In the genomic region with DNA sequence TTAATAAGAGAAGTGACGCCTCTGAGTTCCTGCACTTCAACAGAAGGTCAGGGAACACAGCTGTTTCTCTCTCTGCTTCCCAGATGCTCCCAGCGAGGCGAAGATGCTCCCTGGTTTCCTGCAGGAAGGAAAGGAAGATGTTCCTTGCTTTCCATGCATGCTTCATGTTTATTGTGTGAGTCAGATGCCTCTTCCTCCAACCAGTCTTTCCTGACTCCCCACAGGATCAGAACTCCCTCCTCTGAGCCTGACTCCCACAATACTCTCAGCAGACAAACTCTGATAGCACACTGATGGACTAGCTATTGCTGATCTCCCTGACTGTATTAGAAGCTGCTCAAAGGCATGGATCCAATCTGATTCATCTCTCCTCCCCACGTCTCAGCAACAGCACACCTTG, we compare ENCODE assay signal across 22 cellular contexts.
DNase-seq lines count a peak whose midpoint lies in the region; ATAC-seq and TF ChIP-seq lines count a peak whose summit lies in the region.
"Had no signal": no experiment of that assay in that cellular context is flagged by ENCODE, and none has a peak within 500 bp of the region (broad histone marks: within the 10 kb centered on the region; RNA-seq: fewer than 3 reads in every experiment).

No MANE protein-coding gene starts in this region.

- TF ChIP-seq CTCF in IMR-90 (conservative IDR thresholded peaks at IDR 0.05; ENCODE audit: low read depth, low read length) (no peak), endodermal cell (conservative IDR thresholded peaks at IDR 0.05) (no peak), neural crest cell (conservative IDR thresholded peaks at IDR 0.05) (no peak), natural killer cell (IDR thresholded peaks at IDR 0.05) (no peak)

- no peak overlapping the region for H3K18ac ChIP-seq in IMR-90 (ENCODE audit: low read depth, low read length)

- H3K23ac ChIP-seq in IMR-90 (ENCODE audit: low read depth, low read length), result no peak overlapping the region

- ATAC-seq in IMR-90 (ENCODE audit: low read depth) (peak; percentile 53; the same call in 1 of the 2 replicates), natural killer cell (no peak)
- ATAC-seq: heart right ventricle, Right ventricle myocardium inferior, T-cell had no signal

- no peak overlapping the region for H3K56ac ChIP-seq in IMR-90 (ENCODE audit: extremely low read depth, insufficient read depth, low read length)

- H3K9me3 Mint-ChIP-seq in endodermal cell (no peaks in the 10 kb centered on the region), neural crest cell (no peaks in the 10 kb centered on the region), natural killer cell (no peaks in the 10 kb centered on the region)
- H3K9me3 Mint-ChIP-seq: activated CD4-positive, alpha-beta T cell treated with anti-CD3 and anti-CD28 coated beads, Interleukin-2, amount 10 ng/mL, durations not matched to agents 24 days and 14 days; stimulated activated naive CD8-positive, alpha-beta T cell treated with anti-CD3 and anti-CD28 coated beads, Interleukin-15, Interleukin-2, amounts not matched to agents 100 ng/mL and 50 ng/mL, for 24 hours; T-cell had no signal

- no peaks in the 10 kb centered on the region for H3K36me3 ChIP-seq in IMR-90 (ENCODE audit: control insufficient read depth, insufficient read depth, low read length)
- no peaks in the 10 kb centered on the region for H3K36me3 ChIP-seq in endodermal cell (ENCODE audit: control insufficient read depth, insufficient read depth, low read length)
- H3K36me3 ChIP-seq: cardiac muscle cell, heart right ventricle had no signal

- no TSS peak for BruUV-seq in IMR-90 (replicated peaks; lab: Mats Ljungman, UMichigan)

- H2AK5ac ChIP-seq in IMR-90 (ENCODE audit: low read depth, low read length), result no peak overlapping the region

- no peak overlapping the region for H3K4me2 ChIP-seq in IMR-90 (ENCODE audit: low read depth, low read length)

- H3K4me3 Mint-ChIP-seq in endodermal cell, result no peak overlapping the region
- no peak overlapping the region for H3K4me3 Mint-ChIP-seq in neural crest cell
- H3K4me3 Mint-ChIP-seq in natural killer cell, result no peak overlapping the region
- H3K4me3 Mint-ChIP-seq: activated CD4-positive, alpha-beta T cell treated with anti-CD3 and anti-CD28 coated beads, Interleukin-2, amount 10 ng/mL, durations not matched to agents 24 days and 14 days; stimulated activated naive CD8-positive, alpha-beta T cell treated with anti-CD3 and anti-CD28 coated beads, Interleukin-15, Interleukin-2, amounts not matched to agents 100 ng/mL and 50 ng/mL, for 24 hours; T-cell had no signal

- no peak overlapping the region for H2BK5ac ChIP-seq in IMR-90 (ENCODE audit: low read depth, low read length, poor library complexity, severe bottlenecking)

- H4K8ac ChIP-seq in IMR-90 (ENCODE audit: low read depth in 2 of 2, low read length in 2 of 2), result no peak overlapping the region

- no peak for TF ChIP-seq POLR2A in IMR-90 (IDR thresholded peaks at IDR 0.05; ENCODE audit: low read depth, low read length)

- no peak overlapping the region for H2BK120ac ChIP-seq in IMR-90 (ENCODE audit: low read depth, low read length)

- no peak overlapping the region for H4K91ac ChIP-seq in IMR-90 (ENCODE audit: insufficient read depth, low read depth, low read length)

- DNase-seq in ELR (ENCODE audit: low read depth) (peak; percentile 60), IMR-90 (peak; percentile 33), endodermal cell (peak; percentile 60), neural crest cell (ENCODE audit: low read depth, low spot score) (no peak), NCI-H2171 (lab: John Stamatoyannopoulos, UW) (no peak), natural killer cell (no peak), ecto neural progenitor cell (ENCODE audit: low spot score) (no peak), NCI-H1436 (lab: John Stamatoyannopoulos, UW) (no peak)
- DNase-seq: activated CD4-positive, alpha-beta T cell treated with anti-CD3 and anti-CD28 coated beads, Interleukin-2, amount 10 ng/mL, durations not matched to agents 24 days and 14 days; activated effector memory CD4-positive, alpha-beta T cell treated with Interleukin-2 at 50 U/mL for 16 hours; effector CD8-positive, alpha-beta T cell; heart right ventricle; NCI-H2029; NCI-H446 treated with DMSO at 0.1 percent for 48 hours; stimulated activated CD4-positive, alpha-beta T cell treated with anti-CD3 and anti-CD28 coated beads, Interleukin-2, amount 100 ng/mL, for 24 hours; T-cell had no signal

- POLR2A ChIA-PET in IMR-90 (lab: Charles Lee; ENCODE audit: unreplicated experiment), result no interaction called here

- H3K36me3 Mint-ChIP-seq in endodermal cell (ENCODE audit: low read depth), result no peaks in the 10 kb centered on the region
- no peaks in the 10 kb centered on the region for H3K36me3 Mint-ChIP-seq in neural crest cell (ENCODE audit: low read depth)
- H3K36me3 Mint-ChIP-seq in natural killer cell, result no peaks in the 10 kb centered on the region
- H3K36me3 Mint-ChIP-seq: T-cell had no signal

- TF ChIP-seq RAD21 in IMR-90 (IDR thresholded peaks at IDR 0.05; ENCODE audit: low read length), result no peak

- no peak overlapping the region for H2AK9ac ChIP-seq in IMR-90 (replicated peaks; ENCODE audit: low read depth, low read length, poor library complexity)

- H3K27me3 ChIP-seq in IMR-90 (ENCODE audit: control insufficient read depth, insufficient read depth, low read length) (peaks cover 7% of the 10 kb centered on the region), endodermal cell (ENCODE audit: control insufficient read depth, insufficient read depth, low read length, poor library complexity, severe bottlenecking) (peaks cover 13% of the 10 kb centered on the region)
- H3K27me3 ChIP-seq: heart right ventricle, tibial nerve had no signal

- peaks cover 37% of the 10 kb centered on the region for H3K27me3 Mint-ChIP-seq in endodermal cell (ENCODE audit: insufficient read depth)
- H3K27me3 Mint-ChIP-seq in neural crest cell (ENCODE audit: low read depth), result peaks cover 2% of the 10 kb centered on the region
- H3K27me3 Mint-ChIP-seq in natural killer cell (ENCODE audit: low read depth in 2 of 2), result peaks cover 0 to 11% of the 10 kb centered on the region in 2 donors

- in situ Hi-C loops in IMR-90 (cut with MboI; ENCODE audit: low sequenced_read_pairs), result no loop called here

- H4K5ac ChIP-seq in IMR-90 (ENCODE audit: low read depth, low read length), result no peak overlapping the region

- dilution Hi-C loops in IMR-90 (cut with HindIII; ENCODE audit: low sequenced_read_pairs, unreplicated experiment), result no loop called here

- H3K4me1 ChIP-seq in IMR-90 (ENCODE audit: control insufficient read depth, insufficient read depth, low read length) (no peaks in the 10 kb centered on the region), endodermal cell (ENCODE audit: control insufficient read depth, insufficient read depth, low read length) (peaks cover 6% of the 10 kb centered on the region)
- H3K4me1 ChIP-seq: heart right ventricle, parathyroid adenoma, tibial nerve had no signal

- H3K79me1 ChIP-seq in IMR-90 (ENCODE audit: low read depth in 1 of 2, low read length in 2 of 2), result no peaks in the 10 kb centered on the region

- H2BK15ac ChIP-seq in IMR-90 (ENCODE audit: low read depth, low read length), result no peak overlapping the region

- no peak overlapping the region for H3K4ac ChIP-seq in IMR-90 (ENCODE audit: low read depth, low read length)

- CTCF ChIA-PET in IMR-90 (lab: Yijun Ruan, JAX), result interaction anchor here (0.7 kb wide), 1 partner anchor 1222 kb away, joined by 3 read pairs; no protein-coding TSS in a partner anchor

- H3K27ac Mint-ChIP-seq in endodermal cell, result no peak overlapping the region
- H3K27ac Mint-ChIP-seq in neural crest cell (ENCODE audit: unreplicated experiment), result peak overlapping the region; percentile 1
- no peak overlapping the region for H3K27ac Mint-ChIP-seq in natural killer cell
- H3K27ac Mint-ChIP-seq: activated CD4-positive, alpha-beta T cell treated with anti-CD3 and anti-CD28 coated beads, Interleukin-2, amount 10 ng/mL, durations not matched to agents 24 days and 14 days; stimulated activated naive CD8-positive, alpha-beta T cell treated with anti-CD3 and anti-CD28 coated beads, Interleukin-15, Interleukin-2, amounts not matched to agents 100 ng/mL and 50 ng/mL, for 24 hours; T-cell had no signal

- no peak overlapping the region for H3K4me3 ChIP-seq in IMR-90 (ENCODE audit: insufficient read depth, low read depth, low read length)
- no peak overlapping the region for H3K4me3 ChIP-seq in endodermal cell (ENCODE audit: low read length)
- H3K4me3 ChIP-seq: cardiac muscle cell, heart right ventricle, lung, tibial nerve had no signal

- intact Hi-C loops in IMR-90 (cut with micrococcal nuclease), result no loop called here
- intact Hi-C loops in natural killer cell (cut with micrococcal nuclease), result no loop called here

- H3K9me3 ChIP-seq in IMR-90 (ENCODE audit: control insufficient read depth, insufficient read depth, low read length) (no peaks in the 10 kb centered on the region), endodermal cell (ENCODE audit: control insufficient read depth, low read length) (no peaks in the 10 kb centered on the region)
- H3K9me3 ChIP-seq: heart right ventricle, tibial nerve had no signal

- H3K9ac ChIP-seq in IMR-90 (ENCODE audit: low read depth, low read length), result no peak overlapping the region
- H3K9ac ChIP-seq in endodermal cell (ENCODE audit: extremely low read depth, low read length, poor library complexity, severe bottlenecking), result no peak overlapping the region
- H3K9ac ChIP-seq: parathyroid adenoma had no signal

- no peak overlapping the region for H3K27ac ChIP-seq in IMR-90 (ENCODE audit: insufficient read depth, low read length)
- no peak overlapping the region for H3K27ac ChIP-seq in endodermal cell (ENCODE audit: low read depth, low read length)
- H3K27ac ChIP-seq: cardiac muscle cell, heart right ventricle, parathyroid adenoma, tibial nerve had no signal

- no CpG with 5 or more reads among the region's 4 CpGs for WGBS in IMR-90 (ENCODE audit: extremely low coverage in 2 of 2, insufficient read length in 1 of 2), 2 experiments
- WGBS in endodermal cell (ENCODE audit: insufficient coverage in 1 of 2, insufficient read length in 1 of 2), 2 experiments, result 69 to 71% methylated on average over 2 to 4 of the region's 4 CpGs

- no peak overlapping the region for H2AFZ ChIP-seq in IMR-90 (replicated peaks; ENCODE audit: low read length, poor library complexity)
- H2AFZ ChIP-seq: parathyroid adenoma had no signal

- no peaks in the 10 kb centered on the region; the same call in 1 of the 2 replicates for H3K9me1 ChIP-seq in IMR-90 (ENCODE audit: insufficient read depth, low read length)

- no peak overlapping the region for H2BK20ac ChIP-seq in IMR-90 (ENCODE audit: low read depth, low read length)

- H4K20me1 ChIP-seq in IMR-90 (ENCODE audit: insufficient read depth, low read length), result no peaks in the 10 kb centered on the region

- H3K14ac ChIP-seq in IMR-90 (replicated peaks; ENCODE audit: low read depth, low read length), result no peak overlapping the region

- peaks cover 26% of the 10 kb centered on the region for H3K4me1 Mint-ChIP-seq in endodermal cell
- H3K4me1 Mint-ChIP-seq in neural crest cell, result peaks cover 17% of the 10 kb centered on the region
- H3K4me1 Mint-ChIP-seq in natural killer cell, result no peaks in the 10 kb centered on the region

TF ChIP-seq in IMR-90, 13 proteins besides CTCF, POLR2A, EP300 and RAD21 (continues in another document):
- TF ChIP-seq SMC3 (IDR thresholded peaks at IDR 0.05; ENCODE audit: low read depth, low read length) (no peak), FOS (IDR thresholded peaks at IDR 0.05; ENCODE audit: low read depth, low read length) (no peak), NFE2L2 (IDR thresholded peaks at IDR 0.05; ENCODE audit: low read depth, low read length) (no peak)

Comparison
In these comparisons a context has a peak if more than half of its experiments do, and no peak if none do; other contexts are left out.
1. DNase-seq: peak in ELR (single experiment), IMR-90 (single experiment) and endodermal cell (single experiment); none in neural crest cell (single experiment), NCI-H2171 (single experiment), natural killer cell (single experiment), ecto neural progenitor cell (single experiment) and NCI-H1436 (single experiment).